11 cellular contexts compared by ENCODE assay signal in genomic region chr12:51369581-51369980, GRCh38. TPM values are rescaled to one million over a fixed set of nuclear protein-coding genes. Genes with fewer than 3 reads are reported as not detected.
DNase-seq lines count a peak whose midpoint lies in the region; ATAC-seq and TF ChIP-seq lines count a peak whose summit lies in the region.
"Had no signal": no experiment of that assay in that cellular context is flagged by ENCODE, and none has a peak within 500 bp of the region (broad histone marks: within the 10 kb centered on the region; RNA-seq: fewer than 3 reads in every experiment).

No MANE protein-coding gene starts in this region.

- no peak for DNase-seq in T-helper 2 cell treated with Interferon-gamma antibody and Interleukin-4, amounts not matched to agents 5 μg/mL and 100 μg/mL, for 36 hours (ENCODE audit: low spot score)
- DNase-seq in T-helper 2 cell (no peak), trophoblast cell (no peak), globus pallidus (ENCODE audit: low spot score) (no peak)
- no peak for DNase-seq in activated CD8-positive, alpha-beta T cell treated with anti-CD3 and anti-CD28 coated beads for 36 hours
- DNase-seq: dorsolateral prefrontal cortex, NCI-H1930, ovary, PC-9 had no signal

- TF ChIP-seq CTCF in activated CD8-positive, alpha-beta T cell treated with anti-CD3 and anti-CD28 coated beads for 36 hours (IDR thresholded peaks at IDR 0.05), result no peak

- peak overlapping the region; percentile 73 for H3K4me3 Mint-ChIP-seq in T-helper 2 cell treated with Interferon-gamma antibody and Interleukin-4, amounts not matched to agents 5 μg/mL and 100 μg/mL, for 36 hours
- peak overlapping the region; percentile 48 for H3K4me3 Mint-ChIP-seq in activated CD8-positive, alpha-beta T cell treated with anti-CD3 and anti-CD28 coated beads for 36 hours

- H3K18ac ChIP-seq in trophoblast cell (ENCODE audit: low read length), result peak overlapping the region; percentile 63

- H4K91ac ChIP-seq in trophoblast cell (ENCODE audit: low read depth, low read length), result peak overlapping the region; percentile 58

- peak overlapping the region; percentile 33 for H2BK120ac ChIP-seq in trophoblast cell (ENCODE audit: insufficient read depth, low read length, poor library complexity)

- no peaks in the 10 kb centered on the region for H3K27me3 ChIP-seq in trophoblast cell (ENCODE audit: insufficient read depth, low read length)
- H3K27me3 ChIP-seq: dorsolateral prefrontal cortex, gastroesophageal sphincter, ovary had no signal

- no peak overlapping the region for H3K4me2 ChIP-seq in trophoblast cell (ENCODE audit: low read length)

- CTCF ChIA-PET in activated CD8-positive, alpha-beta T cell treated with anti-CD3 and anti-CD28 coated beads for 36 hours (lab: Charles Lee), result interaction anchor here (1.0 to 2.1 kb wide), 6 partner anchors 9 to 163 kb away, joined by 3 to 9 read pairs (median 4); no protein-coding TSS in a partner anchor

- H3K36me3 ChIP-seq in trophoblast cell (ENCODE audit: control insufficient read depth in 1 of 2, insufficient read depth in 2 of 2, low read length in 2 of 2), result peaks cover 39 to 56% of the 10 kb centered on the region in 2 experiments
- H3K36me3 ChIP-seq: gastroesophageal sphincter, ovary had no signal

- no peaks in the 10 kb centered on the region for H3K9me3 ChIP-seq in trophoblast cell (ENCODE audit: insufficient read depth, low read depth, low read length)
- H3K9me3 ChIP-seq: gastroesophageal sphincter, ovary had no signal

- H3K4ac ChIP-seq in trophoblast cell (ENCODE audit: low read depth, low read length), result no peak overlapping the region

- no peak overlapping the region for H3K23ac ChIP-seq in trophoblast cell (ENCODE audit: low read length)

- H3K4me1 ChIP-seq in trophoblast cell (ENCODE audit: control insufficient read depth in 1 of 2, insufficient read depth in 2 of 2, low read length in 2 of 2), result peaks cover 22 to 26% of the 10 kb centered on the region in 2 experiments

- intact Hi-C loops in activated CD8-positive, alpha-beta T cell treated with anti-CD3 and anti-CD28 coated beads for 36 hours (cut with micrococcal nuclease), result no loop called here

- H3K4me3 ChIP-seq in trophoblast cell (ENCODE audit: low read depth, low read length), result no peak overlapping the region
- H3K4me3 ChIP-seq: dorsolateral prefrontal cortex, gastroesophageal sphincter, ovary, PC-9 had no signal

- H2BK12ac ChIP-seq in trophoblast cell (ENCODE audit: low read length), result peak overlapping the region; percentile 94

- no peak overlapping the region for H4K12ac ChIP-seq in trophoblast cell (ENCODE audit: low read depth, low read length)

- H3K9ac ChIP-seq in trophoblast cell (ENCODE audit: low read length), result no peak overlapping the region

- no peak overlapping the region for H3K27ac ChIP-seq in trophoblast cell (ENCODE audit: low read depth, low read length)
- H3K27ac ChIP-seq: ovary had no signal

- peaks cover 43% of the 10 kb centered on the region for H3K36me3 Mint-ChIP-seq in T-helper 2 cell treated with Interferon-gamma antibody and Interleukin-4, amounts not matched to agents 5 μg/mL and 100 μg/mL, for 36 hours (ENCODE audit: low read depth)
- H3K36me3 Mint-ChIP-seq in activated CD8-positive, alpha-beta T cell treated with anti-CD3 and anti-CD28 coated beads for 36 hours (ENCODE audit: low read depth), result peaks cover 44% of the 10 kb centered on the region

- H3K14ac ChIP-seq in trophoblast cell (ENCODE audit: low read length), result peak overlapping the region; percentile 15

- no peak overlapping the region for H2AFZ ChIP-seq in trophoblast cell (ENCODE audit: insufficient read depth, low read length, poor library complexity)
- H2AFZ ChIP-seq: PC-9 had no signal

- no peak overlapping the region for H4K8ac ChIP-seq in trophoblast cell (ENCODE audit: low read depth, low read length)

- WGBS in trophoblast cell (ENCODE audit: extremely low coverage, insufficient coverage, insufficient read length), result no CpG with 5 or more reads among the region's 4 CpGs

- H3K27me3 Mint-ChIP-seq in T-helper 2 cell treated with Interferon-gamma antibody and Interleukin-4, amounts not matched to agents 5 μg/mL and 100 μg/mL, for 36 hours (ENCODE audit: low read depth), result no peaks in the 10 kb centered on the region
- no peaks in the 10 kb centered on the region for H3K27me3 Mint-ChIP-seq in activated CD8-positive, alpha-beta T cell treated with anti-CD3 and anti-CD28 coated beads for 36 hours

- peaks cover 3% of the 10 kb centered on the region for H3K79me2 ChIP-seq in trophoblast cell (ENCODE audit: control insufficient read depth, insufficient read depth, low read length, poor library complexity)

- no peak for ATAC-seq in activated CD8-positive, alpha-beta T cell treated with anti-CD3 and anti-CD28 coated beads for 36 hours
- ATAC-seq in HG02970 (IDR thresholded peaks at IDR 0.05; ENCODE audit: low FRiP score, unreplicated experiment), result no peak
- ATAC-seq: gastroesophageal sphincter had no signal

- POLR2A ChIA-PET in activated CD8-positive, alpha-beta T cell treated with anti-CD3 and anti-CD28 coated beads for 36 hours (lab: Charles Lee), result interaction anchor here (0.6 to 1.7 kb wide), 10 partner anchors 10 to 286 kb away, joined by 3 to 7 read pairs (median 4); no protein-coding TSS in a partner anchor

- peaks cover 51% of the 10 kb centered on the region for H3K4me1 Mint-ChIP-seq in T-helper 2 cell treated with Interferon-gamma antibody and Interleukin-4, amounts not matched to agents 5 μg/mL and 100 μg/mL, for 36 hours (ENCODE audit: low read depth)
- H3K4me1 Mint-ChIP-seq in activated CD8-positive, alpha-beta T cell treated with anti-CD3 and anti-CD28 coated beads for 36 hours (ENCODE audit: low read depth), result peaks cover 51% of the 10 kb centered on the region

- peak overlapping the region; percentile 82 for H3K27ac Mint-ChIP-seq in T-helper 2 cell treated with Interferon-gamma antibody and Interleukin-4, amounts not matched to agents 5 μg/mL and 100 μg/mL, for 36 hours
- peak overlapping the region; percentile 84 for H3K27ac Mint-ChIP-seq in activated CD8-positive, alpha-beta T cell treated with anti-CD3 and anti-CD28 coated beads for 36 hours

- peaks cover 38% of the 10 kb centered on the region for H3K79me1 ChIP-seq in trophoblast cell (ENCODE audit: low read length)

- H2BK5ac ChIP-seq in trophoblast cell (ENCODE audit: low read depth, low read length, poor library complexity), result peak overlapping the region; percentile 42

- no peaks in the 10 kb centered on the region for H3K9me3 Mint-ChIP-seq in T-helper 2 cell treated with Interferon-gamma antibody and Interleukin-4, amounts not matched to agents 5 μg/mL and 100 μg/mL, for 36 hours
- H3K9me3 Mint-ChIP-seq in activated CD8-positive, alpha-beta T cell treated with anti-CD3 and anti-CD28 coated beads for 36 hours, result no peaks in the 10 kb centered on the region

- H2AK5ac ChIP-seq in trophoblast cell (ENCODE audit: low read length), result peak overlapping the region; percentile 79

RNA-seq across cellular contexts. Expression of gene GALNT6, which starts 21.6 kb away (rescaled TPM):
- 10 to 100 TPM; 18.0 to 22.3 TPM for total RNA-seq in activated CD8-positive, alpha-beta T cell treated with anti-CD3 and anti-CD28 coated beads for 36 hours
- polyA plus RNA-seq in trophoblast cell (2013), result 65.5 and 68.0 TPM in 2 replicates

RNA-seq across cellular contexts. Expression of gene CELA1, which starts 23.1 kb away (rescaled TPM):
- total RNA-seq in activated CD8-positive, alpha-beta T cell treated with anti-CD3 and anti-CD28 coated beads for 36 hours, result under 1 TPM in 1 of 2 experiments, not detected in 1; 0.29 TPM
- polyA plus RNA-seq in trophoblast cell (2013), result not detected in 2 replicates
- total RNA-seq: gastroesophageal sphincter, ovary, PC-9 had no signal
- polyA plus RNA-seq: ovary had no signal

RNA-seq across cellular contexts. Expression of gene BIN2, which starts 45.6 kb away (rescaled TPM):
- total RNA-seq in activated CD8-positive, alpha-beta T cell treated with anti-CD3 and anti-CD28 coated beads for 36 hours, result 10 to 100 TPM; 39.5 to 41.7 TPM
- 1.5 and 1.6 TPM in 2 replicates for polyA plus RNA-seq in trophoblast cell (2013)
- total RNA-seq: PC-9 had no signal

RNA-seq across cellular contexts. Expression of gene SLC4A8, which starts 55.0 kb away (rescaled TPM):
- 1 to 10 TPM; 1.1 to 2.7 TPM for total RNA-seq in activated CD8-positive, alpha-beta T cell treated with anti-CD3 and anti-CD28 coated beads for 36 hours
- 46.9 and 48.0 TPM in 2 replicates for polyA plus RNA-seq in trophoblast cell (2013)
